24 cellular contexts compared by ENCODE assay signal in genomic region chr5:157188270-157188669, GRCh38. TPM values are rescaled to one million over a fixed set of nuclear protein-coding genes. Genes with fewer than 3 reads are reported as not detected.
DNase-seq lines count a peak whose midpoint lies in the region; ATAC-seq and TF ChIP-seq lines count a peak whose summit lies in the region.
"Had no signal": no experiment of that assay in that cellular context is flagged by ENCODE, and none has a peak within 500 bp of the region (broad histone marks: within the 10 kb centered on the region; RNA-seq: fewer than 3 reads in every experiment).

No MANE protein-coding gene starts in this region.

- peak overlapping the region; percentile 84 to 97 (median 96) for H3K27ac Mint-ChIP-seq in CD4-positive, CD25-positive, alpha-beta regulatory T cell
- H3K27ac Mint-ChIP-seq in CD8-positive, alpha-beta T cell: peak overlapping the region; percentile 93
- H3K27ac Mint-ChIP-seq in activated T-helper 17 cell treated with anti-CD3 and anti-CD28 coated beads, Interleukin-2, amount 50 U/mL, for 72 hours: peak overlapping the region; percentile 72
- H3K27ac Mint-ChIP-seq: memory B cell had no signal

- peak in 1 of 2 donors; percentile 24 for ATAC-seq in CD4-positive, CD25-positive, alpha-beta regulatory T cell (ENCODE audit: low read depth in 2 of 2)
- ATAC-seq in CD8-positive, alpha-beta T cell: no peak
- no peak for ATAC-seq in activated T-helper 17 cell treated with anti-CD3 and anti-CD28 coated beads, Interleukin-2, amount 50 U/mL, for 72 hours (replicated peaks)
- peak; percentile 8 for ATAC-seq in mucosa of descending colon
- ATAC-seq: esophagus mucosa, gastrocnemius medialis had no signal

- peak overlapping the region; percentile 90 for H3K27ac ChIP-seq in CD4-positive, CD25-positive, alpha-beta regulatory T cell (ENCODE audit: insufficient read depth, low read length, poor library complexity, severe bottlenecking)
- peak overlapping the region; percentile 3 for H3K27ac ChIP-seq in CD8-positive, alpha-beta T cell (ENCODE audit: low read depth, low read length)
- H3K27ac ChIP-seq: gastrocnemius medialis, HL-60, thyroid gland had no signal

- H3K9me3 ChIP-seq in CD4-positive, CD25-positive, alpha-beta regulatory T cell (ENCODE audit: control insufficient read depth in 2 of 2, low read length in 2 of 2): no peaks in the 10 kb centered on the region
- no peaks in the 10 kb centered on the region for H3K9me3 ChIP-seq in CD8-positive, alpha-beta T cell (ENCODE audit: low read length)
- no peaks in the 10 kb centered on the region for H3K9me3 ChIP-seq in mucosa of descending colon
- H3K9me3 ChIP-seq: gastrocnemius medialis, MG63, thyroid gland had no signal

- H3K4me3 ChIP-seq in CD4-positive, CD25-positive, alpha-beta regulatory T cell (ENCODE audit: low read depth, low read length): peak overlapping the region; percentile 100
- peak overlapping the region; percentile 40 for H3K4me3 ChIP-seq in CD8-positive, alpha-beta T cell (ENCODE audit: low read depth, low read length)
- H3K4me3 ChIP-seq in mucosa of descending colon: no peak overlapping the region
- H3K4me3 ChIP-seq: gastrocnemius medialis, MG63, thyroid gland had no signal

- intact Hi-C loops in CD8-positive, alpha-beta T cell (cut with DNase I, micrococcal nuclease): loop anchor here (1.0 to 2.0 kb wide), 2 partner anchors 8 to 35 kb away; partner anchors contain the start of gene ITK (in 1 of the 2)
- intact Hi-C loops in mucosa of descending colon (cut with DNase I, micrococcal nuclease): no loop called here

- H3K4me1 ChIP-seq in CD4-positive, CD25-positive, alpha-beta regulatory T cell (ENCODE audit: control insufficient read depth, insufficient read depth, low read length, poor library complexity, severe bottlenecking): peaks cover 93% of the 10 kb centered on the region
- H3K4me1 ChIP-seq in CD8-positive, alpha-beta T cell (ENCODE audit: insufficient read depth, low read length): peaks cover 78% of the 10 kb centered on the region
- no peaks in the 10 kb centered on the region for H3K4me1 ChIP-seq in mucosa of descending colon (ENCODE audit: low read depth)
- H3K4me1 ChIP-seq: gastrocnemius medialis, thyroid gland had no signal

- H3K27me3 Mint-ChIP-seq in CD4-positive, CD25-positive, alpha-beta regulatory T cell: no peaks in the 10 kb centered on the region
- no peaks in the 10 kb centered on the region for H3K27me3 Mint-ChIP-seq in CD8-positive, alpha-beta T cell (ENCODE audit: low read depth)
- no peaks in the 10 kb centered on the region for H3K27me3 Mint-ChIP-seq in activated T-helper 17 cell treated with anti-CD3 and anti-CD28 coated beads, Interleukin-2, amount 50 U/mL, for 72 hours

- POLR2A ChIA-PET in CD8-positive, alpha-beta T cell (lab: Charles Lee): interaction anchor here (0.7 to 10.9 kb wide), 14 partner anchors 8 to 88 kb away, joined by 3 to 87 read pairs (median 8); partner anchors contain the start of genes ITK and MED7

- H3K36me3 ChIP-seq in CD4-positive, CD25-positive, alpha-beta regulatory T cell (ENCODE audit: control insufficient read depth, insufficient read depth, low read length): peaks cover 79% of the 10 kb centered on the region
- peaks cover 29% of the 10 kb centered on the region for H3K36me3 ChIP-seq in CD8-positive, alpha-beta T cell (ENCODE audit: insufficient read depth, low read length)
- H3K36me3 ChIP-seq in mucosa of descending colon (ENCODE audit: low read depth): no peaks in the 10 kb centered on the region
- H3K36me3 ChIP-seq: gastrocnemius medialis, MG63, thyroid gland had no signal

- peak overlapping the region; percentile 95 to 99 (median 99) for H3K4me3 Mint-ChIP-seq in CD4-positive, CD25-positive, alpha-beta regulatory T cell
- peak overlapping the region; percentile 85 for H3K4me3 Mint-ChIP-seq in CD8-positive, alpha-beta T cell
- H3K4me3 Mint-ChIP-seq in activated T-helper 17 cell treated with anti-CD3 and anti-CD28 coated beads, Interleukin-2, amount 50 U/mL, for 72 hours: peak overlapping the region; percentile 84
- H3K4me3 Mint-ChIP-seq: memory B cell had no signal

- no peaks in the 10 kb centered on the region for H3K27me3 ChIP-seq in CD4-positive, CD25-positive, alpha-beta regulatory T cell (ENCODE audit: control insufficient read depth, insufficient read depth, low read length)
- no peaks in the 10 kb centered on the region for H3K27me3 ChIP-seq in CD8-positive, alpha-beta T cell (ENCODE audit: insufficient read depth, low read length)
- H3K27me3 ChIP-seq: thyroid gland had no signal

- H3K4me1 Mint-ChIP-seq in CD4-positive, CD25-positive, alpha-beta regulatory T cell: peaks cover 29 to 77% (median 55%) of the 10 kb centered on the region in 4 donors
- H3K4me1 Mint-ChIP-seq in CD8-positive, alpha-beta T cell (ENCODE audit: low read depth): peaks cover 80% of the 10 kb centered on the region
- H3K4me1 Mint-ChIP-seq in activated T-helper 17 cell treated with anti-CD3 and anti-CD28 coated beads, Interleukin-2, amount 50 U/mL, for 72 hours: peaks cover 47% of the 10 kb centered on the region
- H3K4me1 Mint-ChIP-seq: memory B cell had no signal

- peaks cover 78% of the 10 kb centered on the region for H3K36me3 Mint-ChIP-seq in CD4-positive, CD25-positive, alpha-beta regulatory T cell
- H3K36me3 Mint-ChIP-seq in CD8-positive, alpha-beta T cell: peaks cover 85% of the 10 kb centered on the region
- peaks cover 100% of the 10 kb centered on the region for H3K36me3 Mint-ChIP-seq in activated T-helper 17 cell treated with anti-CD3 and anti-CD28 coated beads, Interleukin-2, amount 50 U/mL, for 72 hours (ENCODE audit: low read depth)
- H3K36me3 Mint-ChIP-seq: memory B cell had no signal

- CTCF ChIA-PET in CD8-positive, alpha-beta T cell (lab: Charles Lee): interaction anchor here (0.7 to 5.9 kb wide), 5 partner anchors 11 to 126 kb away, joined by 3 to 42 read pairs (median 3); no protein-coding TSS in a partner anchor

- in situ Hi-C loops in KBM-7 (cut with MboI; ENCODE audit: low pct_unique_long_range_greater_than_20kb, low sequenced_read_pairs): no loop called here

- no peak for TF ChIP-seq CTCF in CD8-positive, alpha-beta T cell (IDR thresholded peaks at IDR 0.05)
- TF ChIP-seq CTCF in mucosa of descending colon (IDR thresholded peaks at IDR 0.05): no peak

- peaks cover 0 to 2% (median 0%) of the 10 kb centered on the region in 7 donors for H3K9me3 Mint-ChIP-seq in CD4-positive, CD25-positive, alpha-beta regulatory T cell
- no peaks in the 10 kb centered on the region for H3K9me3 Mint-ChIP-seq in CD8-positive, alpha-beta T cell
- no peaks in the 10 kb centered on the region for H3K9me3 Mint-ChIP-seq in activated T-helper 17 cell treated with anti-CD3 and anti-CD28 coated beads, Interleukin-2, amount 50 U/mL, for 72 hours

- DNase-seq in CD4-positive, CD25-positive, alpha-beta regulatory T cell: no peak
- DNase-seq in CD8-positive, alpha-beta T cell: no peak
- DNase-seq in mucosa of descending colon (no peak), NCI-H1436 (lab: John Stamatoyannopoulos, UW) (no peak), KBM-7 (no peak)
- no peak for DNase-seq in NK-92 treated with Interleukin-12 subunit alpha and Interleukin-12 subunit beta, amount 100 ng/mL, for 24 hours (lab: John Stamatoyannopoulos, UW)
- DNase-seq: DMS79; effector CD4-positive, alpha-beta T cell; gastrocnemius medialis; MG63; NCI-H2171 treated with DMSO at 0.1 percent for 48 hours; NCI-H526 treated with DMSO at 0.1 percent for 48 hours; OCI-M1; posterior cingulate gyrus; SHP77 treated with DMSO at 0.1 percent for 48 hours; thyroid gland had no signal

RNA-seq across cellular contexts. Expression of gene ITK, which starts 7.6 kb away (rescaled TPM):
- 550 TPM for total RNA-seq in CD4-positive, CD25-positive, alpha-beta regulatory T cell
- 100 to 1,000 TPM; 146 to 222 (median 169) TPM for polyA plus RNA-seq in CD4-positive, CD25-positive, alpha-beta regulatory T cell
- total RNA-seq in CD8-positive, alpha-beta T cell: 100 to 1,000 TPM; 222 to 231 TPM
- total RNA-seq in activated T-helper 17 cell treated with anti-CD3 and anti-CD28 coated beads, Interleukin-2, amount 50 U/mL, for 72 hours: 100 to 1,000 TPM; 144 to 277 TPM
- 1 to 10 TPM; 2.6 to 5.7 (median 2.7) TPM for total RNA-seq in mucosa of descending colon
- total RNA-seq: chondrocyte, H1 had no signal
- polyA plus RNA-seq: neural cell had no signal

RNA-seq across cellular contexts. Expression of gene GARIN3, which starts 22.2 kb away (rescaled TPM):
- not detected for total RNA-seq in CD4-positive, CD25-positive, alpha-beta regulatory T cell
- polyA plus RNA-seq in CD4-positive, CD25-positive, alpha-beta regulatory T cell: not detected
- total RNA-seq in CD8-positive, alpha-beta T cell: not detected
- total RNA-seq in activated T-helper 17 cell treated with anti-CD3 and anti-CD28 coated beads, Interleukin-2, amount 50 U/mL, for 72 hours: under 1 TPM; 0.09 to 0.85 TPM
- not detected for total RNA-seq in mucosa of descending colon
- total RNA-seq: chondrocyte; esophagus mucosa; gastrocnemius medialis; H1; T-helper 2 cell treated with Interferon-gamma antibody and Interleukin-4, amounts not matched to agents 100 ng/mL and 5 ng/mL, for 36 hours; thyroid gland had no signal
- polyA plus RNA-seq: H1, neural cell had no signal

RNA-seq across cellular contexts. Expression of gene MED7, which starts 45.6 kb away (rescaled TPM):
- 9.0 TPM for total RNA-seq in CD4-positive, CD25-positive, alpha-beta regulatory T cell
- polyA plus RNA-seq in CD4-positive, CD25-positive, alpha-beta regulatory T cell: 10 to 100 TPM; 15.0 to 19.5 (median 16.1) TPM
- total RNA-seq in CD8-positive, alpha-beta T cell: 1 to 10 TPM; 5.4 to 5.9 TPM
- total RNA-seq in activated T-helper 17 cell treated with anti-CD3 and anti-CD28 coated beads, Interleukin-2, amount 50 U/mL, for 72 hours: 10 to 100 TPM in 1 of 2 donors, 1 to 10 TPM in 1; 9.3 to 20.3 TPM
- 10 to 100 TPM; 11.8 to 14.4 (median 12.0) TPM for total RNA-seq in mucosa of descending colon

Comparison
In these comparisons a context has a peak if more than half of its experiments do, and no peak if none do; other contexts are left out.
1. RNA of gene ITK, which starts 7.6 kb away (total RNA-seq): 550 TPM in CD4-positive, CD25-positive, alpha-beta regulatory T cell (single experiment), 144 to 277 TPM in activated T-helper 17 cell treated with anti-CD3 and anti-CD28 coated beads, Interleukin-2, amount 50 U/mL, for 72 hours and 222 to 231 TPM in CD8-positive, alpha-beta T cell; 2.6 to 5.7 TPM in mucosa of descending colon; every median in the first group is over 10 times any median in the second.
2. intact Hi-C loops: an anchor here in CD8-positive, alpha-beta T cell (1.0 to 2.0 kb wide); none called in mucosa of descending colon.
3. Peak in every context shown above with its lines, with median percentiles within 50 percentile points of each other: H3K27ac Mint-ChIP-seq and H3K4me3 Mint-ChIP-seq.